Comparison of ENCODE assay signal across 22 cellular contexts in genomic region chr10:75553550-75553949, GRCh38.
"Had no signal": no experiment of that assay in that cellular context is flagged by ENCODE, and none has a peak within 500 bp of the region (broad histone marks: within the 10 kb centered on the region; RNA-seq: fewer than 3 reads in every experiment).

No MANE protein-coding gene starts in this region.

- H3K27ac Mint-ChIP-seq: activated CD4-positive, alpha-beta T cell treated with anti-CD3 and anti-CD28 coated beads, Interleukin-2, amount 10 ng/mL, durations not matched to agents 24 days and 14 days; activated CD8-positive, alpha-beta T cell treated with anti-CD3 and anti-CD28 coated beads for 36 hours; activated naive CD8-positive, alpha-beta T cell treated with anti-CD3 and anti-CD28 coated beads for 36 hours; activated T-helper 17 cell treated with anti-CD3 and anti-CD28 coated beads, Interleukin-2, amount 50 U/mL, for 72 hours; dendritic cell treated with granulocyte-macrophage colony-stimulating factor and Interleukin-4, amounts not matched to agents 40 ng/mL and 50 ng/mL, for 4 days; effector memory CD8-positive, alpha-beta T cell; immature natural killer cell; memory B cell; naive B cell; stimulated activated naive CD8-positive, alpha-beta T cell treated with anti-CD3 and anti-CD28 coated beads, Interleukin-15, Interleukin-2, amounts not matched to agents 100 ng/mL and 50 ng/mL, for 24 hours had no signal

- H3K4me1 Mint-ChIP-seq: activated CD4-positive, alpha-beta T cell treated with anti-CD3 and anti-CD28 coated beads, Interleukin-2, amount 10 ng/mL, durations not matched to agents 24 days and 14 days; activated naive CD8-positive, alpha-beta T cell treated with anti-CD3 and anti-CD28 coated beads for 36 hours; activated T-helper 17 cell treated with anti-CD3 and anti-CD28 coated beads, Interleukin-2, amount 50 U/mL, for 72 hours; immature natural killer cell; memory B cell; naive B cell had no signal

- H3K36me3 Mint-ChIP-seq: activated naive CD8-positive, alpha-beta T cell treated with anti-CD3 and anti-CD28 coated beads for 36 hours; immature natural killer cell; memory B cell; naive B cell had no signal

- ATAC-seq: activated CD8-positive, alpha-beta T cell treated with anti-CD3 and anti-CD28 coated beads for 36 hours; activated T-helper 17 cell treated with anti-CD3 and anti-CD28 coated beads, Interleukin-2, amount 50 U/mL, for 72 hours; effector memory CD8-positive, alpha-beta T cell; heart right ventricle; left ventricle myocardium superior had no signal

- H3K36me3 ChIP-seq: esophagus squamous epithelium, heart right ventricle, prostate gland, right atrium auricular region, suprapubic skin, transverse colon, vagina had no signal

- H3K4me3 ChIP-seq: esophagus squamous epithelium, heart right ventricle, prostate gland, right atrium auricular region, suprapubic skin, transverse colon, vagina had no signal

- H3K27me3 ChIP-seq: esophagus squamous epithelium, heart right ventricle, right atrium auricular region, suprapubic skin, transverse colon, vagina had no signal

- H3K27me3 Mint-ChIP-seq: activated CD4-positive, alpha-beta T cell treated with anti-CD3 and anti-CD28 coated beads, Interleukin-2, amount 10 ng/mL, durations not matched to agents 24 days and 14 days; dendritic cell treated with granulocyte-macrophage colony-stimulating factor and Interleukin-4, amounts not matched to agents 40 ng/mL and 50 ng/mL, for 4 days; memory B cell had no signal

- H3K4me3 Mint-ChIP-seq: activated CD4-positive, alpha-beta T cell treated with anti-CD3 and anti-CD28 coated beads, Interleukin-2, amount 10 ng/mL, durations not matched to agents 24 days and 14 days; activated CD8-positive, alpha-beta T cell treated with anti-CD3 and anti-CD28 coated beads for 36 hours; activated naive CD8-positive, alpha-beta T cell treated with anti-CD3 and anti-CD28 coated beads for 36 hours; activated T-helper 17 cell treated with anti-CD3 and anti-CD28 coated beads, Interleukin-2, amount 50 U/mL, for 72 hours; dendritic cell treated with granulocyte-macrophage colony-stimulating factor and Interleukin-4, amounts not matched to agents 40 ng/mL and 50 ng/mL, for 4 days; effector memory CD8-positive, alpha-beta T cell; immature natural killer cell; memory B cell; naive B cell; stimulated activated naive CD8-positive, alpha-beta T cell treated with anti-CD3 and anti-CD28 coated beads, Interleukin-15, Interleukin-2, amounts not matched to agents 100 ng/mL and 50 ng/mL, for 24 hours had no signal

- DNase-seq: activated CD4-positive, alpha-beta T cell treated with anti-CD3 and anti-CD28 coated beads, Interleukin-2, amount 10 ng/mL, durations not matched to agents 24 days and 14 days; activated CD8-positive, alpha-beta T cell treated with anti-CD3 and anti-CD28 coated beads for 36 hours; activated naive CD4-positive, alpha-beta T cell; activated naive CD8-positive, alpha-beta T cell treated with anti-CD3 and anti-CD28 coated beads for 36 hours; activated T-cell treated with anti-CD3 and anti-CD28 coated beads, Interleukin-2, amount 50 U/mL, for 1 hour; amniotic stem cell; effector memory CD8-positive, alpha-beta T cell; esophagus squamous epithelium; heart right ventricle; immature natural killer cell; kidney glomerular epithelial cell; left ventricle myocardium superior; naive B cell; transverse colon had no signal

- H3K27ac ChIP-seq: esophagus squamous epithelium, heart right ventricle, prostate gland, right atrium auricular region, suprapubic skin, transverse colon, vagina had no signal

- H3K4me1 ChIP-seq: esophagus squamous epithelium, prostate gland, right atrium auricular region, suprapubic skin, transverse colon, vagina had no signal

- H3K9me3 ChIP-seq: prostate gland, right atrium auricular region, suprapubic skin, vagina had no signal
